8 cellular contexts compared by ENCODE assay signal in the genomic region with DNA sequence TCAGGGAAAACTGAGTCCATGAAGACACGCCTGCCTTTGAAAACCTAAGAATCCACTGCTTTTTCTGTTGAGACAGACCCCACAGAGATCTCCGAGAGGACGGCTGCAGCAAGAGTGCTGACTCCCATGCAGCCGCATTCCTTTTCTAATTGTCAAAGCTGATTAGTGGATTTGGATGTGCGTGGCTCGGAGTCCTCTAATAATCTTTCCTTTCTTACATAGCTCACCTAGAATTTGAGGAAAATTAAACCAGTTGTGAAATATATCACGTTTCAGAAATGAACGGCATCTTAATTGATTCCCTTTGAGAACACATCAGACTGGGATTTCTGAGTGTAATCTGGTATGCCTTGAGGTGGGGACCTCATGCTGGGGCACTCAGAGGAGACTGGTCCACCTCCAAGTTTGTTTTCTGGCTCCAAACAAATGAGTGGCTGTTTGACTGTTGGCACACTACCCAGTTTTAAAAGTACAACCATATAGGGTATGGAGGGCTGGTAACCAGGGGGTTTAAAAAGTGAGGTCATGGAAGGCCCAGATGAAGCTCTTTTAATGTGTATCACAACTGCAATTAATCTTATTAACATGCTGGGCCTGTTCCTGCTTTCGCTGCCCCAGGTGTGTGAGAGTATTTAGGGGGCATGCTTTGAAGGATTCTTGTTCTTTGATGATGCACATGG.
DNase-seq lines count a peak whose midpoint lies in the region; ATAC-seq, FAIRE-seq and TF ChIP-seq lines count a peak whose summit lies in the region.

No MANE protein-coding gene starts in this region.

- peak overlapping the region; percentile 35 for H3K27ac Mint-ChIP-seq in progenitor cell of endocrine pancreas

- intact Hi-C loops in colonic mucosa (cut with DNase I) = no loop called here

- ATAC-seq in GM21529 (IDR thresholded peaks at IDR 0.05; ENCODE audit: unreplicated experiment) (no peak), HG02840 (IDR thresholded peaks at IDR 0.05; ENCODE audit: low FRiP score, unreplicated experiment) (no peak)

- H3K9me3 Mint-ChIP-seq in progenitor cell of endocrine pancreas (ENCODE audit: low read depth) = no peaks in the 10 kb centered on the region

- FAIRE-seq in H54 (lab: Jason Lieb, UNC) = no peak

- peaks cover 51% of the 10 kb centered on the region for H3K4me1 ChIP-seq in colonic mucosa

- no peak for TF ChIP-seq POLR2A in H54 (IDR thresholded peaks at IDR 0.05; ENCODE audit: low read depth, low read length)

- no peak for TF ChIP-seq CTCF in colonic mucosa (IDR thresholded peaks at IDR 0.05)
- no peak for TF ChIP-seq CTCF in progenitor cell of endocrine pancreas (IDR thresholded peaks at IDR 0.05; ENCODE audit: unreplicated experiment)

- H3K9me3 ChIP-seq in colonic mucosa = no peaks in the 10 kb centered on the region

- no peaks in the 10 kb centered on the region for H3K27me3 Mint-ChIP-seq in progenitor cell of endocrine pancreas

- H3K36me3 ChIP-seq in H7 (replicated peaks; ENCODE audit: control insufficient read depth, insufficient read depth, low read length) (no peaks in the 10 kb centered on the region), colonic mucosa (no peaks in the 10 kb centered on the region)

- H3K9ac ChIP-seq in colonic mucosa (ENCODE audit: low read depth in 2 of 2, low read length in 2 of 2) = peak overlapping the region in 1 of 2 donors; percentile 43

- H3K4me1 Mint-ChIP-seq in progenitor cell of endocrine pancreas (ENCODE audit: low read depth) = peaks cover 48% of the 10 kb centered on the region

- no peak overlapping the region for H3K4me3 Mint-ChIP-seq in progenitor cell of endocrine pancreas (ENCODE audit: low read depth)

- H3K4me3 ChIP-seq in H7 (ENCODE audit: insufficient read depth, low read depth, low read length) (no peak overlapping the region), colonic mucosa (no peak overlapping the region)

- peak overlapping the region; percentile 70 for H3K27ac ChIP-seq in colonic mucosa

- H3K27me3 ChIP-seq in H7 (ENCODE audit: control insufficient read depth, insufficient read depth, low read length) (no peaks in the 10 kb centered on the region), colonic mucosa (no peaks in the 10 kb centered on the region)

- no peaks in the 10 kb centered on the region for H3K36me3 Mint-ChIP-seq in progenitor cell of endocrine pancreas (ENCODE audit: insufficient read depth)

- DNase-seq in H7 (peak; percentile 61), NCI-H2171 treated with DMSO at 0.1 percent for 48 hours (lab: John Stamatoyannopoulos, UW) (peak; percentile 65), colonic mucosa (no peak), progenitor cell of endocrine pancreas (ENCODE audit: low spot score, unreplicated experiment) (no peak), H54 (ENCODE audit: insufficient read length, low spot score) (no peak)
- DNase-seq in stimulated activated CD4-positive, alpha-beta T cell treated with anti-CD3 and anti-CD28 coated beads, Interleukin-1b, Interleukin-23, amount 100 ng/mL, for 48 hours = no peak

Comparison
In these comparisons a context has a peak if more than half of its experiments do, and no peak if none do; other contexts are left out.
1. DNase-seq: peak in H7 (single experiment) and NCI-H2171 treated with DMSO at 0.1 percent for 48 hours (single experiment); none in colonic mucosa (single experiment), progenitor cell of endocrine pancreas (single experiment), H54 (single experiment) and stimulated activated CD4-positive, alpha-beta T cell treated with anti-CD3 and anti-CD28 coated beads, Interleukin-1b, Interleukin-23, amount 100 ng/mL, for 48 hours (single experiment).